ENCODE assay signal across 13 cellular contexts in genomic region chr7:152115021-152115718, GRCh38.
A peak's percentile ranks its signal among the peaks of the same experiment; 100 is the strongest.
DNase-seq lines count a peak whose midpoint lies in the region; ATAC-seq and TF ChIP-seq lines count a peak whose summit lies in the region.
"Had no signal": no experiment of that assay in that cellular context is flagged by ENCODE, and none has a peak within 500 bp of the region (broad histone marks: within the 10 kb centered on the region; RNA-seq: fewer than 3 reads in every experiment).

No MANE protein-coding gene starts in this region.

- no peak overlapping the region for H3K9ac ChIP-seq in endodermal cell (ENCODE audit: extremely low read depth, low read length, poor library complexity, severe bottlenecking)
- H3K9ac ChIP-seq: BLaER1 treated with 17β-estradiol and CSF1 and Interleukin-3, amounts not matched to agents 10 nM and 100 nM had no signal

- ATAC-seq in lung (ENCODE audit: insufficient read depth, low FRiP score): peak; percentile 49
- no peak for ATAC-seq in activated CD4-positive, CD25-positive, alpha-beta regulatory T cell treated with anti-CD3 and anti-CD28 coated beads, Interleukin-2, amount 50 U/mL, for 24 hours
- ATAC-seq in GM18873 (IDR thresholded peaks at IDR 0.05; ENCODE audit: low FRiP score, unreplicated experiment): no peak

- H3K36me3 ChIP-seq in endodermal cell (ENCODE audit: control insufficient read depth, insufficient read depth, low read length) (peaks cover 72% of the 10 kb centered on the region), lung (ENCODE audit: control insufficient read depth in 2 of 2, insufficient read depth in 2 of 2, low read length in 2 of 2) (peaks cover 17 to 30% of the 10 kb centered on the region in 2 donors)

- DNase-seq in NCI-H2029 (lab: John Stamatoyannopoulos, UW): peak; percentile 9
- DNase-seq in NCI-H2029 treated with DMSO at 0.1 percent for 48 hours (lab: John Stamatoyannopoulos, UW): no peak
- DNase-seq in endodermal cell: no peak
- peak; percentile 44 for DNase-seq in lung (ENCODE audit: low spot score)
- no peak for DNase-seq in NCI-H2081 (lab: John Stamatoyannopoulos, UW)
- DNase-seq: ACHN; CD4-positive, CD25-positive, alpha-beta regulatory T cell; DMS79 had no signal

- H3K27ac ChIP-seq in 22Rv1: peak overlapping the region; percentile 24
- no peak overlapping the region for H3K27ac ChIP-seq in endodermal cell (ENCODE audit: low read depth, low read length)
- peak overlapping the region in 1 of 2 donors; percentile 42 for H3K27ac ChIP-seq in lung (ENCODE audit: low read depth in 1 of 2, low read length in 1 of 2)
- H3K27ac ChIP-seq: BLaER1 treated with 17β-estradiol and CSF1 and Interleukin-3, amounts not matched to agents 10 nM and 100 nM had no signal

- H3K9me3 ChIP-seq in endodermal cell (ENCODE audit: control insufficient read depth, low read length): no peaks in the 10 kb centered on the region
- H3K9me3 ChIP-seq in lung (ENCODE audit: control insufficient read depth in 2 of 2, insufficient read depth in 1 of 2, low read length in 1 of 2): no peaks in the 10 kb centered on the region
- H3K9me3 ChIP-seq: BLaER1 treated with 17β-estradiol and CSF1 and Interleukin-3, amounts not matched to agents 10 nM and 100 nM; HAP-1 had no signal

- no peak for TF ChIP-seq CTCF in 22Rv1 (IDR thresholded peaks at IDR 0.05)
- no peak for TF ChIP-seq CTCF in endodermal cell (conservative IDR thresholded peaks at IDR 0.05)
- TF ChIP-seq CTCF in lung (IDR thresholded peaks at IDR 0.05; ENCODE audit: control extremely low read depth, extremely low read depth): no peak

- no peak overlapping the region for H3K4me3 Mint-ChIP-seq in endodermal cell
- H3K4me3 Mint-ChIP-seq: CD4-positive, CD25-positive, alpha-beta regulatory T cell had no signal

- no peaks in the 10 kb centered on the region for H3K4me1 Mint-ChIP-seq in endodermal cell
- H3K4me1 Mint-ChIP-seq: CD4-positive, CD25-positive, alpha-beta regulatory T cell had no signal

- H3K4me3 ChIP-seq in endodermal cell (ENCODE audit: low read length) (no peak overlapping the region), lung (no peak overlapping the region)
- H3K4me3 ChIP-seq: BLaER1 treated with 17β-estradiol and CSF1 and Interleukin-3, amounts not matched to agents 10 nM and 100 nM; HAP-1 had no signal

- H3K4me1 ChIP-seq in endodermal cell (ENCODE audit: control insufficient read depth, insufficient read depth, low read length): no peaks in the 10 kb centered on the region
- H3K4me1 ChIP-seq in lung (ENCODE audit: control insufficient read depth in 2 of 2, insufficient read depth in 2 of 2, low read length in 2 of 2): no peaks in the 10 kb centered on the region
- H3K4me1 ChIP-seq: BLaER1 treated with 17β-estradiol and CSF1 and Interleukin-3, amounts not matched to agents 10 nM and 100 nM; HAP-1 had no signal

- H3K27me3 ChIP-seq in endodermal cell (ENCODE audit: control insufficient read depth, insufficient read depth, low read length, poor library complexity, severe bottlenecking) (no peaks in the 10 kb centered on the region), lung (ENCODE audit: control insufficient read depth, insufficient read depth) (no peaks in the 10 kb centered on the region)
- H3K27me3 ChIP-seq: BLaER1 treated with 17β-estradiol and CSF1 and Interleukin-3, amounts not matched to agents 10 nM and 100 nM had no signal

- no peaks in the 10 kb centered on the region for H3K9me3 Mint-ChIP-seq in endodermal cell
- H3K9me3 Mint-ChIP-seq: CD4-positive, CD25-positive, alpha-beta regulatory T cell had no signal

- 92 to 100% methylated on average over 2 to 8 of the region's 9 CpGs for WGBS in endodermal cell (ENCODE audit: insufficient coverage in 1 of 2, insufficient read length in 1 of 2), 2 experiments
- 74 to 91% methylated on average over 9 of the region's 9 CpGs for WGBS in lung, 2 donors

- H3K27ac Mint-ChIP-seq in endodermal cell: peak overlapping the region; percentile 33
- H3K27ac Mint-ChIP-seq: CD4-positive, CD25-positive, alpha-beta regulatory T cell had no signal

- peaks cover 65% of the 10 kb centered on the region for H3K36me3 Mint-ChIP-seq in endodermal cell (ENCODE audit: low read depth)

- no peaks in the 10 kb centered on the region for H3K27me3 Mint-ChIP-seq in endodermal cell (ENCODE audit: insufficient read depth)
- H3K27me3 Mint-ChIP-seq: CD4-positive, CD25-positive, alpha-beta regulatory T cell had no signal

Comparison
In these comparisons a context has a peak if more than half of its experiments do, and no peak if none do; other contexts are left out.
1. DNase-seq: peak in NCI-H2029 (single experiment) and lung (single experiment); none in NCI-H2029 treated with DMSO at 0.1 percent for 48 hours (single experiment), endodermal cell (single experiment) and NCI-H2081 (0 of 2).